In the genomic region with DNA sequence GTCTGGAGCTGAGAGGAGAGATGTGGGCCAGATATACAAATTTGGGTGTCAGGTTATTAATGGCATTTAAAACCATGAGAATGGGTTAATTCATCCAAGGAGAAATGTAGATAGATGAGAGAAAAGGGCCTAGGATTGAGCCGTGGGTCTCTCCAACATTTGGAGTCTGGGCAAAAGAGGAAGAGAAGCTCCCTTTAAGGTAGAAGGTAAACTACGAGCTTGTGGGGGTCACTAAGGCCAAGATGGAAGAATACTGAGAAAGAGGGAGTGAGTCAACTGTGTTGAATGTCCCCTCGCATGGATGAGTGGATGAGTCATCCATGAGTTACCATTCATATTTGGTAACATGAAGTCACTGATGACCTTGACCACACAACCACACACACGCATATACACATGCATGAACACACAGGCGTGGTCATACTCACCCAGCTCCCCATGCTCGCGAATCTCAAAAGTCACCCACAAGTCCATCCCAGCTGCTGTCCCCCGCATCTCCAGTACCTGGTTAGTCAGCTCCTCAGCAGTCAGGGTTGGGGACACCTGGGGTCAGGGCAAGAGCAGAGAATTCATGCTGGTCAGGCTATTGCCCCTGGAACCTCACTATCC, we compare ENCODE assay signal across 11 cellular contexts.
DNase-seq lines count a peak whose midpoint lies in the region; ATAC-seq and TF ChIP-seq lines count a peak whose summit lies in the region.
"Had no signal": no experiment of that assay in that cellular context is flagged by ENCODE, and none has a peak within 500 bp of the region (broad histone marks: within the 10 kb centered on the region; RNA-seq: fewer than 3 reads in every experiment).

No MANE protein-coding gene starts in this region.

- DNase-seq in activated CD8-positive, alpha-beta memory T cell treated with anti-CD3 and anti-CD28 coated beads, Interleukin-2, amount 50 U/mL, for 48 hours = peak; percentile 50
- DNase-seq in activated CD8-positive, alpha-beta memory T cell treated with anti-CD3 and anti-CD28 coated beads for 24 hours = no peak
- DNase-seq in astrocyte of the spinal cord (ENCODE audit: low read depth, low spot score) (peak; percentile 88), stromal cell of bone marrow (ENCODE audit: low read depth) (peak; percentile 73), NCI-H1092 (lab: John Stamatoyannopoulos, UW) (no peak), NCI-H1694 (lab: John Stamatoyannopoulos, UW) (no peak), cerebellar cortex (ENCODE audit: low spot score) (no peak)
- DNase-seq: CD4-positive, CD25-positive, alpha-beta regulatory T cell; midbrain had no signal

- in situ Hi-C loops in astrocyte of the spinal cord (cut with HindIII; ENCODE audit: low sequenced_read_pairs) = no loop called here

- ATAC-seq in HG03280 (IDR thresholded peaks at IDR 0.05; ENCODE audit: unreplicated experiment) = peak; percentile 64
- ATAC-seq: Panc1 had no signal

- no peak for TF ChIP-seq CTCF in astrocyte of the spinal cord (IDR thresholded peaks at IDR 0.05; ENCODE audit: low read depth, low read length)

- no peak overlapping the region for H3K4me3 ChIP-seq in astrocyte of the spinal cord (ENCODE audit: low read depth, low read length)

Comparison
In these comparisons a context has a peak if more than half of its experiments do, and no peak if none do; other contexts are left out.
1. DNase-seq: peak in activated CD8-positive, alpha-beta memory T cell treated with anti-CD3 and anti-CD28 coated beads, Interleukin-2, amount 50 U/mL, for 48 hours (single experiment), astrocyte of the spinal cord (single experiment) and stromal cell of bone marrow (single experiment); none in activated CD8-positive, alpha-beta memory T cell treated with anti-CD3 and anti-CD28 coated beads for 24 hours (single experiment), NCI-H1092 (single experiment), NCI-H1694 (single experiment) and cerebellar cortex (single experiment).